In genomic region chr12:25056486-25057130, GRCh38 we compare ENCODE assay signal across 17 cellular contexts.
DNase-seq lines count a peak whose midpoint lies in the region; ATAC-seq, FAIRE-seq and TF ChIP-seq lines count a peak whose summit lies in the region.
"Had no signal": no experiment of that assay in that cellular context is flagged by ENCODE, and none has a peak within 500 bp of the region (broad histone marks: within the 10 kb centered on the region; RNA-seq: fewer than 3 reads in every experiment).

No MANE protein-coding gene starts in this region.

- H3K9me3 ChIP-seq in CD4-positive, alpha-beta memory T cell (ENCODE audit: control insufficient read depth in 1 of 2, low read length in 2 of 2): no peaks in the 10 kb centered on the region
- no peaks in the 10 kb centered on the region for H3K9me3 ChIP-seq in OCI-LY3 (ENCODE audit: insufficient read depth, low read length)
- H3K9me3 ChIP-seq in esophagus squamous epithelium: no peaks in the 10 kb centered on the region
- H3K9me3 ChIP-seq: lower lobe of right lung, SK-N-SH had no signal

- H3K4me3 Mint-ChIP-seq in CD4-positive, alpha-beta memory T cell: peak overlapping the region in 7 of 8 donors; percentile 29 to 93 (median 61)
- no peak overlapping the region for H3K4me3 Mint-ChIP-seq in HFFc6
- no peak overlapping the region for H3K4me3 Mint-ChIP-seq in osteocyte (ENCODE audit: unreplicated experiment)

- H3K9me3 Mint-ChIP-seq in CD4-positive, alpha-beta memory T cell: no peaks in the 10 kb centered on the region
- no peaks in the 10 kb centered on the region for H3K9me3 Mint-ChIP-seq in HFFc6
- H3K9me3 Mint-ChIP-seq in osteocyte (ENCODE audit: unreplicated experiment): no peaks in the 10 kb centered on the region

- 34 to 35% methylated on average over 3 of the region's 3 CpGs for WGBS in esophagus squamous epithelium, 2 donors

- no peak overlapping the region for H3K4me3 ChIP-seq in CD4-positive, alpha-beta memory T cell (ENCODE audit: low read length in 2 of 2)
- H3K4me3 ChIP-seq in OCI-LY3 (ENCODE audit: low read length) (peak overlapping the region; percentile 81), esophagus squamous epithelium (no peak overlapping the region)
- H3K4me3 ChIP-seq: lower lobe of right lung had no signal

- peaks cover 50% of the 10 kb centered on the region for H3K4me1 ChIP-seq in CD4-positive, alpha-beta memory T cell (ENCODE audit: insufficient read depth, low read length)
- H3K4me1 ChIP-seq in OCI-LY3 (ENCODE audit: low read length) (peaks cover 74% of the 10 kb centered on the region), esophagus squamous epithelium (peaks cover 4 to 54% (median 11%) of the 10 kb centered on the region in 3 donors)
- H3K4me1 ChIP-seq: parathyroid adenoma had no signal

- CTCF ChIA-PET in CD4-positive, alpha-beta memory T cell (lab: Charles Lee; ENCODE audit: partially characterized antibody): interaction anchor here (0.7 to 1.1 kb wide), 2 partner anchors 64 to 331 kb away, joined by 3 read pairs; no protein-coding TSS in a partner anchor

- no peak for TF ChIP-seq POLR2A in esophagus squamous epithelium (IDR thresholded peaks at IDR 0.05)

- H3K9ac ChIP-seq in OCI-LY3 (ENCODE audit: low read length): peak overlapping the region; percentile 14; the same call in 1 of the 2 replicates
- H3K9ac ChIP-seq: parathyroid adenoma, SK-N-SH had no signal

- no peaks in the 10 kb centered on the region for H3K36me3 ChIP-seq in CD4-positive, alpha-beta memory T cell (ENCODE audit: insufficient read depth, low read length)
- H3K36me3 ChIP-seq in OCI-LY3 (replicated peaks; ENCODE audit: low read depth, low read length): no peaks in the 10 kb centered on the region
- H3K36me3 ChIP-seq in esophagus squamous epithelium: no peaks in the 10 kb centered on the region
- H3K36me3 ChIP-seq: lower lobe of right lung had no signal

- peaks cover 3 to 12% of the 10 kb centered on the region in 2 donors for H3K36me3 Mint-ChIP-seq in CD4-positive, alpha-beta memory T cell
- H3K36me3 Mint-ChIP-seq in HFFc6 (ENCODE audit: low read depth): no peaks in the 10 kb centered on the region
- H3K36me3 Mint-ChIP-seq in osteocyte (ENCODE audit: unreplicated experiment): no peaks in the 10 kb centered on the region

- H2AFZ ChIP-seq in OCI-LY3 (ENCODE audit: low read depth, low read length): no peak overlapping the region
- H2AFZ ChIP-seq: parathyroid adenoma had no signal

- no peak overlapping the region for H3K27ac ChIP-seq in CD4-positive, alpha-beta memory T cell (ENCODE audit: low read depth, low read length)
- H3K27ac ChIP-seq in OCI-LY3 (ENCODE audit: low read length) (peak overlapping the region; percentile 2; the same call in 1 of the 2 replicates), esophagus squamous epithelium (peak overlapping the region; percentile 18 to 82 (median 68))
- H3K27ac ChIP-seq: lower lobe of right lung, parathyroid adenoma had no signal

- peak; percentile 81 for FAIRE-seq in GM18507 (lab: Jason Lieb, UNC)
- FAIRE-seq: D721Med had no signal

- H3K4me1 Mint-ChIP-seq in CD4-positive, alpha-beta memory T cell: peaks cover 38 to 64% (median 50%) of the 10 kb centered on the region in 4 donors
- peaks cover 9% of the 10 kb centered on the region for H3K4me1 Mint-ChIP-seq in HFFc6 (ENCODE audit: low read depth)
- H3K4me1 Mint-ChIP-seq in osteocyte (ENCODE audit: unreplicated experiment): peaks cover 14% of the 10 kb centered on the region

- H3K27me3 ChIP-seq in CD4-positive, alpha-beta memory T cell (ENCODE audit: insufficient read depth, low read length): no peaks in the 10 kb centered on the region
- no peaks in the 10 kb centered on the region for H3K27me3 ChIP-seq in OCI-LY3 (ENCODE audit: low read depth, low read length)
- H3K27me3 ChIP-seq in esophagus squamous epithelium: no peaks in the 10 kb centered on the region

- intact Hi-C loops in CD4-positive, alpha-beta memory T cell (cut with micrococcal nuclease): no loop called here
- intact Hi-C loops in esophagus squamous epithelium (cut with DNase I): no loop called here

- peaks cover 72% of the 10 kb centered on the region for H3K79me2 ChIP-seq in OCI-LY3 (ENCODE audit: low read length)
- H3K79me2 ChIP-seq: parathyroid adenoma had no signal

- peak overlapping the region; percentile 91 for H3K4me2 ChIP-seq in OCI-LY3 (ENCODE audit: low read length)
- H3K4me2 ChIP-seq: SK-N-SH had no signal

- TF ChIP-seq CTCF in OCI-LY3 (IDR thresholded peaks at IDR 0.05; ENCODE audit: low read depth, low read length): no peak
- no peak for TF ChIP-seq CTCF in esophagus squamous epithelium (IDR thresholded peaks at IDR 0.05)
- no peak for TF ChIP-seq CTCF in HFFc6 (IDR thresholded peaks at IDR 0.05)
- no peak for TF ChIP-seq CTCF in osteocyte (IDR thresholded peaks at IDR 0.05)

- no peak for ATAC-seq in GM18502 (IDR thresholded peaks at IDR 0.05; ENCODE audit: poor library complexity, unreplicated experiment)
- ATAC-seq: lower lobe of right lung had no signal

- no peak for DNase-seq in CD4-positive, alpha-beta memory T cell
- DNase-seq in GM18507 (ENCODE audit: extremely low spot score, insufficient read length, low read depth): no peak
- DNase-seq in esophagus squamous epithelium (lab: John Stamatoyannopoulos, UW): no peak
- DNase-seq in HFFc6: no peak
- no peak for DNase-seq in NCI-H1105 (lab: John Stamatoyannopoulos, UW)
- DNase-seq in osteocyte (ENCODE audit: extremely low spot score, unreplicated experiment): no peak
- DNase-seq: activated CD4-positive, alpha-beta T cell treated with anti-CD3 and anti-CD28 coated beads for 48 hours; amniotic stem cell; head of caudate nucleus; lower lobe of right lung; MM.1S; NCI-H446; SK-N-SH had no signal

- H3K27ac Mint-ChIP-seq in CD4-positive, alpha-beta memory T cell: peak overlapping the region; percentile 2 to 66 (median 11)
- H3K27ac Mint-ChIP-seq in HFFc6: no peak overlapping the region
- H3K27ac Mint-ChIP-seq in osteocyte (ENCODE audit: unreplicated experiment): no peak overlapping the region

- no peaks in the 10 kb centered on the region for H3K27me3 Mint-ChIP-seq in CD4-positive, alpha-beta memory T cell
- H3K27me3 Mint-ChIP-seq in HFFc6 (ENCODE audit: insufficient read depth) (peaks cover 10% of the 10 kb centered on the region), osteocyte (ENCODE audit: unreplicated experiment) (peaks cover 2% of the 10 kb centered on the region)

- peaks cover 36% of the 10 kb centered on the region; the same call in 1 of the 2 replicates for H4K20me1 ChIP-seq in OCI-LY3 (ENCODE audit: insufficient read depth, low read length)

- POLR2A ChIA-PET in CD4-positive, alpha-beta memory T cell (lab: Charles Lee; ENCODE audit: partially characterized antibody): no interaction called here

Comparison
In these comparisons a context has a peak if more than half of its experiments do, and no peak if none do; other contexts are left out.
1. H3K27ac Mint-ChIP-seq: peak in CD4-positive, alpha-beta memory T cell (7 of 7); none in HFFc6 (single experiment) and osteocyte (single experiment).
2. H3K4me3 Mint-ChIP-seq: peak in CD4-positive, alpha-beta memory T cell (7 of 8); none in HFFc6 (single experiment) and osteocyte (single experiment).